10 cellular contexts compared by ENCODE assay signal in the genomic region with DNA sequence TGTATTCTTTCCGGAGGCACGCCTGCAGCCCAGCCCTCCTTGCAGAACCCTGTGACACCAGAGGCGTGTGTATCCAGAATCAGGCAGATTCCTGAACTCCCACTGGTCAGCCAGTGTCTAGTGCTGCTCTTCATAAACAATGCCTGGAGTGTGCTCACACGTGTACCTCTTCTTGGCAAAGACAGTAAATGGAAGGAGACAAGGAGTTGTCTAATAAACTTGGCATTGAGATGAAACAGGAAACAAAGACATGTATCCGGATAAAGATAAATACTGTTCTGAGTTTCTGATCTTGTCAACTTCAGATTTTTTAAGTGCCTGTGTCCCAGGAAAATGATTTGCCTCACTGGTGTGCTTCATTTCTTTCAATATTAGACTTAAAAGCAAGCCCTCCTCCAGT. TPM values are rescaled to one million over a fixed set of nuclear protein-coding genes. Genes with fewer than 3 reads are reported as not detected.
A peak's percentile ranks its signal among the peaks of the same experiment; 100 is the strongest.
DNase-seq lines count a peak whose midpoint lies in the region; ATAC-seq and TF ChIP-seq lines count a peak whose summit lies in the region.
"Had no signal": no experiment of that assay in that cellular context is flagged by ENCODE, and none has a peak within 500 bp of the region (broad histone marks: within the 10 kb centered on the region; RNA-seq: fewer than 3 reads in every experiment).

No MANE protein-coding gene starts in this region.

- no peaks in the 10 kb centered on the region for H3K36me3 Mint-ChIP-seq in activated naive CD4-positive, alpha-beta T cell treated with anti-CD3 and anti-CD28 coated beads, Interleukin-2, amount 50 U/mL, for 24 hours
- no peaks in the 10 kb centered on the region for H3K36me3 Mint-ChIP-seq in brain
- no peaks in the 10 kb centered on the region for H3K36me3 Mint-ChIP-seq in activated CD4-positive, alpha-beta T cell treated with anti-CD3 and anti-CD28 coated beads, Interleukin-2, amount 10 ng/mL, durations not matched to agents 24 days and 14 days (ENCODE audit: low read depth)

- peaks cover 16% of the 10 kb centered on the region for H3K4me1 Mint-ChIP-seq in activated naive CD4-positive, alpha-beta T cell treated with anti-CD3 and anti-CD28 coated beads, Interleukin-2, amount 50 U/mL, for 24 hours
- peaks cover 54% of the 10 kb centered on the region for H3K4me1 Mint-ChIP-seq in brain
- peaks cover 20% of the 10 kb centered on the region for H3K4me1 Mint-ChIP-seq in activated CD4-positive, alpha-beta T cell treated with anti-CD3 and anti-CD28 coated beads, Interleukin-2, amount 10 ng/mL, durations not matched to agents 24 days and 14 days

- TF ChIP-seq CTCF in brain (conservative IDR thresholded peaks at IDR 0.05): no peak
- no peak for TF ChIP-seq CTCF in left lung (IDR thresholded peaks at IDR 0.05)
- TF ChIP-seq CTCF in tibial nerve (IDR thresholded peaks at IDR 0.05): no peak

- intact Hi-C loops in left lung (cut with DNase I): no loop called here
- intact Hi-C loops in activated CD4-positive, alpha-beta T cell treated with anti-CD3 and anti-CD28 coated beads, Interleukin-2, amount 10 ng/mL, durations not matched to agents 24 days and 14 days (cut with micrococcal nuclease): loop anchor here (5.0 to 10.0 kb wide), 4 partner anchors 133 to 1202 kb away; a partner anchor contains a TSS

- peak in 1 of 2 donors; percentile 41 for TF ChIP-seq EP300 in tibial nerve (IDR thresholded peaks at IDR 0.05)

- TF ChIP-seq POLR2A in tibial nerve (IDR thresholded peaks at IDR 0.05): no peak

- peaks cover 0 to 16% of the 10 kb centered on the region in 2 donors for H3K27me3 ChIP-seq in left lung
- no peaks in the 10 kb centered on the region for H3K27me3 ChIP-seq in tibial nerve

- peaks cover 17 to 69% of the 10 kb centered on the region in 2 donors for H3K4me1 ChIP-seq in left lung
- H3K4me1 ChIP-seq in tibial nerve: peaks cover 0 to 69% (median 38%) of the 10 kb centered on the region in 4 donors

- H3K9me3 Mint-ChIP-seq in activated naive CD4-positive, alpha-beta T cell treated with anti-CD3 and anti-CD28 coated beads, Interleukin-2, amount 50 U/mL, for 24 hours: no peaks in the 10 kb centered on the region
- H3K9me3 Mint-ChIP-seq in brain: no peaks in the 10 kb centered on the region
- no peaks in the 10 kb centered on the region for H3K9me3 Mint-ChIP-seq in activated CD4-positive, alpha-beta T cell treated with anti-CD3 and anti-CD28 coated beads, Interleukin-2, amount 10 ng/mL, durations not matched to agents 24 days and 14 days
- H3K9me3 Mint-ChIP-seq: CD8-positive, alpha-beta memory T cell had no signal

- H3K36me3 ChIP-seq in left lung: no peaks in the 10 kb centered on the region
- H3K36me3 ChIP-seq in tibial nerve: no peaks in the 10 kb centered on the region

- no peak overlapping the region for H3K27ac Mint-ChIP-seq in activated naive CD4-positive, alpha-beta T cell treated with anti-CD3 and anti-CD28 coated beads, Interleukin-2, amount 50 U/mL, for 24 hours
- H3K27ac Mint-ChIP-seq in brain: peak overlapping the region in 3 of 5 experiments; percentile 50 to 88 (median 59)
- H3K27ac Mint-ChIP-seq in activated CD4-positive, alpha-beta T cell treated with anti-CD3 and anti-CD28 coated beads, Interleukin-2, amount 10 ng/mL, durations not matched to agents 24 days and 14 days: no peak overlapping the region

- DNase-seq in activated naive CD4-positive, alpha-beta T cell treated with anti-CD3 and anti-CD28 coated beads, Interleukin-2, amount 50 U/mL, for 16 hours: no peak
- DNase-seq in left lung (no peak), tibial nerve (ENCODE audit: low spot score in 2 of 2) (no peak), ACHN (no peak), NCI-H1694 (lab: John Stamatoyannopoulos, UW) (no peak)
- DNase-seq in activated CD4-positive, alpha-beta T cell treated with anti-CD3 and anti-CD28 coated beads, Interleukin-2, amount 10 ng/mL, durations not matched to agents 24 days and 14 days: no peak
- DNase-seq: CD8-positive, alpha-beta memory T cell; SIG-M5 had no signal

- H3K27me3 Mint-ChIP-seq in activated naive CD4-positive, alpha-beta T cell treated with anti-CD3 and anti-CD28 coated beads, Interleukin-2, amount 50 U/mL, for 24 hours: no peaks in the 10 kb centered on the region
- H3K27me3 Mint-ChIP-seq in brain: peaks cover 10% of the 10 kb centered on the region
- H3K27me3 Mint-ChIP-seq in activated CD4-positive, alpha-beta T cell treated with anti-CD3 and anti-CD28 coated beads, Interleukin-2, amount 10 ng/mL, durations not matched to agents 24 days and 14 days: peaks cover 39% of the 10 kb centered on the region

- ATAC-seq in left lung: no peak

- H3K4me3 ChIP-seq in left lung (peak overlapping the region in 1 of 2 donors; percentile 90), tibial nerve (peak overlapping the region in 3 of 4 donors; percentile 84 to 99 (median 89))

- peak overlapping the region; percentile 84 to 86 for H3K27ac ChIP-seq in left lung
- H3K27ac ChIP-seq in tibial nerve: peak overlapping the region; percentile 48 to 95 (median 77)

- H3K4me3 Mint-ChIP-seq in activated naive CD4-positive, alpha-beta T cell treated with anti-CD3 and anti-CD28 coated beads, Interleukin-2, amount 50 U/mL, for 24 hours: peak overlapping the region; percentile 77
- peak overlapping the region; percentile 81 to 94 (median 92) for H3K4me3 Mint-ChIP-seq in brain
- no peak overlapping the region for H3K4me3 Mint-ChIP-seq in activated CD4-positive, alpha-beta T cell treated with anti-CD3 and anti-CD28 coated beads, Interleukin-2, amount 10 ng/mL, durations not matched to agents 24 days and 14 days

- no peaks in the 10 kb centered on the region for H3K9me3 ChIP-seq in left lung
- no peaks in the 10 kb centered on the region for H3K9me3 ChIP-seq in tibial nerve

- in situ Hi-C loops in ACHN (cut with HindIII; ENCODE audit: low pct_ligation_motif_present, low pct_unique_long_range_greater_than_20kb, low sequenced_read_pairs): no loop called here

- 28 to 38% methylated on average over 5 of the region's 5 CpGs for WGBS in tibial nerve, 2 donors

RNA-seq across cellular contexts. Expression of a gene that starts 1.7 kb away (rescaled TPM):
- 49.1 TPM for polyA plus RNA-seq in brain (ENCODE audit: insufficient read depth, low read depth, low replicate concordance)
- total RNA-seq in left lung (100 to 1,000 TPM; 126 to 160 TPM), tibial nerve (100 to 1,000 TPM in 2 of 4 donors, 10 to 100 TPM in 2; 89.6 to 153 (median 103) TPM)
- total RNA-seq in activated CD4-positive, alpha-beta T cell treated with anti-CD3 and anti-CD28 coated beads, Interleukin-2, amount 10 ng/mL, durations not matched to agents 24 days and 14 days: 2.8 and 3.1 TPM in 2 replicates

RNA-seq across cellular contexts. Expression of a gene that starts 38.9 kb away (rescaled TPM):
- polyA plus RNA-seq in brain (ENCODE audit: insufficient read depth, low read depth, low replicate concordance): not detected
- 1 to 10 TPM; 3.2 to 6.0 TPM for total RNA-seq in left lung
- 10 to 100 TPM in 1 of 4 donors, 1 to 10 TPM in 3; 8.2 to 10.8 (median 9.1) TPM for total RNA-seq in tibial nerve
- 0.14 and 0.30 TPM in 2 replicates for total RNA-seq in activated CD4-positive, alpha-beta T cell treated with anti-CD3 and anti-CD28 coated beads, Interleukin-2, amount 10 ng/mL, durations not matched to agents 24 days and 14 days

Comparison
In these comparisons a context has a peak if more than half of its experiments do, and no peak if none do; other contexts are left out.
1. H3K27ac Mint-ChIP-seq: peak in brain (3 of 5); none in activated naive CD4-positive, alpha-beta T cell treated with anti-CD3 and anti-CD28 coated beads, Interleukin-2, amount 50 U/mL, for 24 hours (single experiment) and activated CD4-positive, alpha-beta T cell treated with anti-CD3 and anti-CD28 coated beads, Interleukin-2, amount 10 ng/mL, durations not matched to agents 24 days and 14 days (single experiment).
2. RNA of a gene that starts 1.7 kb away (total RNA-seq): 126 to 160 TPM in left lung and 89.6 to 153 TPM in tibial nerve; 2.8 to 3.1 TPM in activated CD4-positive, alpha-beta T cell treated with anti-CD3 and anti-CD28 coated beads, Interleukin-2, amount 10 ng/mL, durations not matched to agents 24 days and 14 days; every median in the first group is over 10 times any median in the second.